In genomic region chr6:29968130-29968529, GRCh38 we compare ENCODE assay signal across 12 cellular contexts. TPM values are rescaled to one million over a fixed set of nuclear protein-coding genes. Genes with fewer than 3 reads are reported as not detected.
DNase-seq lines count a peak whose midpoint lies in the region; ATAC-seq and TF ChIP-seq lines count a peak whose summit lies in the region.
"Had no signal": no experiment of that assay in that cellular context is flagged by ENCODE, and none has a peak within 500 bp of the region (broad histone marks: within the 10 kb centered on the region; RNA-seq: fewer than 3 reads in every experiment).

No MANE protein-coding gene starts in this region.

- H3K9me3 ChIP-seq in colonic mucosa (no peaks in the 10 kb centered on the region), psoas muscle (no peaks in the 10 kb centered on the region), trophoblast cell (ENCODE audit: insufficient read depth, low read depth, low read length) (peaks cover 2% of the 10 kb centered on the region), uterus (no peaks in the 10 kb centered on the region)
- H3K9me3 ChIP-seq: testis had no signal

- no peak for TF ChIP-seq POLR2A in uterus (IDR thresholded peaks at IDR 0.05)

- no peak overlapping the region for H2BK5ac ChIP-seq in trophoblast cell (ENCODE audit: low read depth, low read length, poor library complexity)

- H2AFZ ChIP-seq in trophoblast cell (ENCODE audit: insufficient read depth, low read length, poor library complexity): no peak overlapping the region

- DNase-seq in H4 (ENCODE audit: low spot score) (peak; percentile 64), NCI-H226 (peak; percentile 87), colonic mucosa (no peak), psoas muscle (no peak), NCI-H128 (lab: John Stamatoyannopoulos, UW; ENCODE audit: unreplicated experiment) (no peak), trophoblast cell (no peak), uterus (no peak)
- DNase-seq in activated CD8-positive, alpha-beta memory T cell treated with anti-CD3 and anti-CD28 coated beads for 24 hours: no peak
- DNase-seq: activated naive CD4-positive, alpha-beta T cell treated with Interleukin-2 at 50 U/mL for 16 hours; caudate nucleus; NCI-H2107; testis had no signal

- H3K27me3 ChIP-seq in colonic mucosa (no peaks in the 10 kb centered on the region), psoas muscle (ENCODE audit: insufficient read depth in 3 of 3, low read length in 2 of 3) (no peaks in the 10 kb centered on the region), trophoblast cell (ENCODE audit: insufficient read depth, low read length) (no peaks in the 10 kb centered on the region), uterus (no peaks in the 10 kb centered on the region)
- H3K27me3 ChIP-seq: testis had no signal

- no peak overlapping the region for H2AK5ac ChIP-seq in trophoblast cell (ENCODE audit: low read length)

- H3K79me2 ChIP-seq in trophoblast cell (ENCODE audit: control insufficient read depth, insufficient read depth, low read length, poor library complexity): no peaks in the 10 kb centered on the region

- H2BK12ac ChIP-seq in trophoblast cell (ENCODE audit: low read length): no peak overlapping the region

- no peaks in the 10 kb centered on the region for H3K36me3 ChIP-seq in colonic mucosa
- no peaks in the 10 kb centered on the region for H3K36me3 ChIP-seq in psoas muscle (ENCODE audit: insufficient read depth in 1 of 2, low read depth in 1 of 2)
- no peaks in the 10 kb centered on the region for H3K36me3 ChIP-seq in trophoblast cell (ENCODE audit: control insufficient read depth in 1 of 2, insufficient read depth in 2 of 2, low read length in 2 of 2)
- H3K36me3 ChIP-seq in uterus: no peaks in the 10 kb centered on the region

- no peak overlapping the region for H4K8ac ChIP-seq in trophoblast cell (ENCODE audit: low read depth, low read length)

- H3K9ac ChIP-seq in colonic mucosa (ENCODE audit: low read depth in 2 of 2, low read length in 2 of 2) (no peak overlapping the region), trophoblast cell (ENCODE audit: low read length) (no peak overlapping the region)

- H3K4me2 ChIP-seq in trophoblast cell (ENCODE audit: low read length): no peak overlapping the region

- H3K14ac ChIP-seq in trophoblast cell (ENCODE audit: low read length): no peak overlapping the region

- peaks cover 14% of the 10 kb centered on the region for H3K4me1 ChIP-seq in colonic mucosa
- peaks cover 19% of the 10 kb centered on the region for H3K4me1 ChIP-seq in psoas muscle
- peaks cover 5 to 12% of the 10 kb centered on the region in 2 experiments for H3K4me1 ChIP-seq in trophoblast cell (ENCODE audit: control insufficient read depth in 1 of 2, insufficient read depth in 2 of 2, low read length in 2 of 2)
- H3K4me1 ChIP-seq in uterus: peaks cover 0 to 4% of the 10 kb centered on the region in 2 donors

- H2BK120ac ChIP-seq in trophoblast cell (ENCODE audit: insufficient read depth, low read length, poor library complexity): no peak overlapping the region

- H3K4ac ChIP-seq in trophoblast cell (ENCODE audit: low read depth, low read length): no peak overlapping the region

- ATAC-seq in psoas muscle: no peak

- H3K79me1 ChIP-seq in trophoblast cell (ENCODE audit: low read length): peaks cover 3% of the 10 kb centered on the region

- no peak overlapping the region for H3K18ac ChIP-seq in trophoblast cell (ENCODE audit: low read length)

- 19 to 32% (median 32%) methylated on average over 2 of the region's 2 CpGs for WGBS in psoas muscle, 3 donors
- WGBS in trophoblast cell (ENCODE audit: extremely low coverage, insufficient coverage, insufficient read length): no CpG with 5 or more reads among the region's 2 CpGs

- no peak overlapping the region for H3K23ac ChIP-seq in trophoblast cell (ENCODE audit: low read length)

- H3K27ac ChIP-seq in colonic mucosa (peak overlapping the region; percentile 94), psoas muscle (peak overlapping the region; percentile 57), trophoblast cell (ENCODE audit: low read depth, low read length) (no peak overlapping the region), uterus (no peak overlapping the region)
- H3K27ac ChIP-seq: testis had no signal

- TF ChIP-seq CTCF in colonic mucosa (IDR thresholded peaks at IDR 0.05) (peak; percentile 6), psoas muscle (IDR thresholded peaks at IDR 0.05) (no peak), uterus (IDR thresholded peaks at IDR 0.05) (no peak)

- H4K12ac ChIP-seq in trophoblast cell (ENCODE audit: low read depth, low read length): no peak overlapping the region

- intact Hi-C loops in colonic mucosa (cut with DNase I): no loop called here
- intact Hi-C loops in psoas muscle (cut with DNase I): no loop called here
- intact Hi-C loops in uterus (cut with DNase I; ENCODE audit: low total_unique reads): loop anchor here (5.0 kb wide), 1 partner anchor 81 kb away; no protein-coding TSS in a partner anchor

- H3K4me3 ChIP-seq in colonic mucosa (no peak overlapping the region), psoas muscle (no peak overlapping the region), trophoblast cell (ENCODE audit: low read depth, low read length) (no peak overlapping the region), uterus (no peak overlapping the region)
- H3K4me3 ChIP-seq: testis had no signal

- no peak overlapping the region for H4K91ac ChIP-seq in trophoblast cell (ENCODE audit: low read depth, low read length)

RNA-seq across cellular contexts. Expression of gene HLA-A, which starts 25.8 kb away (rescaled TPM):
- total RNA-seq in H4 (2014; rRNA removed; shearing (Covaris generic)): 610 and 721 TPM in 2 replicates
- 1,000 to 10,000 TPM; 1,045 to 1,898 TPM for total RNA-seq in colonic mucosa
- 100 to 1,000 TPM in 3 of 4 donors, 10 to 100 TPM in 1; 86.6 to 204 (median 182) TPM for total RNA-seq in psoas muscle
- 100 to 1,000 TPM in 2 of 3 donors, 10 to 100 TPM in 1; 88.0 to 290 (median 125) TPM for polyA plus RNA-seq in psoas muscle
- 12.3 and 12.5 TPM in 2 replicates for polyA plus RNA-seq in trophoblast cell (2013)
- 100 to 1,000 TPM; 160 to 722 (median 625) TPM for total RNA-seq in uterus

Comparison
In these comparisons a context has a peak if more than half of its experiments do, and no peak if none do; other contexts are left out.
1. DNase-seq: peak in H4 (single experiment) and NCI-H226 (single experiment); none in colonic mucosa (single experiment), psoas muscle (0 of 2), NCI-H128 (single experiment), trophoblast cell (0 of 2), activated CD8-positive, alpha-beta memory T cell treated with anti-CD3 and anti-CD28 coated beads for 24 hours (single experiment) and uterus (0 of 2).
2. H3K27ac ChIP-seq: peak in colonic mucosa (single experiment) and psoas muscle (single experiment); none in trophoblast cell (single experiment) and uterus (0 of 2).